Comparison of ENCODE assay signal across 8 cellular contexts in the genomic region with DNA sequence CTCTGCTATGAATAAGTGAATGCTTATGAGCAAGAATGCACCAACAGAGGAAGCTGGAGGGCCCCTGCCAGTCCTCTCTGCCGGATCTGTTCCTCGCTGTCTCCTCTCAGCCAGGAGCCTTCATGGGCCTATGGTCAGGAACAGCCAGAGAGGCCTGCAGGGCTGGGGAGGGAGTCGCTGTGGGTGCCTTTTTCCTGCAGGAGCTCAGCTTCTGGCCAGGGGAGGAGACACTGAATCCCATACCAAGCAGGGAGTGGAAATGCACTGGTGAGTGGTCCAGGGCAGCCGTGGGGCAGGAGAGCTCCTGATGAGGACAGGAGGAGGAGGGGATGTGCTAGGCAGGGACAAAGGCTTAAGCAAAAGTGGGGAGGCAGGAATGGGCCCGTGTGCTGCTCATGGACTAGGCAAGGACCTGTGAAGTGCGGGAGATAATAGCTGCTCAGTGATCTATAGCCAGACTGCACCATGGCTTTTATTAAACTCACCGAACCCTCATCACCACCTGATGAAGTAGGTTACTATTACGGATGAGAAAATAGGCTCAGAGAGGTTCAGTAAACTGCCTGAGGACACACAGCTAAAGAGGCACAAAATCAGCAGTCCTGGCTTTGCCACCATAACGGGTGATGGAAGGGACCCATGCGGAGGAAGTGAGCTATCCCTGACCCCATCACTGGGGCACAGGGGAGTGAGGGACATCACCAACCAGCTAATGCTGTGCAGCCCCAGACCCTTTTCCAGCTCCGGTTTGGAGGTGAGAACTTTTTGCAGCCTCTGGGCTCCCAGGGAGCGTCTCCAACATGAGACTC. TPM values are rescaled to one million over a fixed set of nuclear protein-coding genes. Genes with fewer than 3 reads are reported as not detected.
A peak's percentile ranks its signal among the peaks of the same experiment; 100 is the strongest.
DNase-seq lines count a peak whose midpoint lies in the region; ATAC-seq and TF ChIP-seq lines count a peak whose summit lies in the region.
"Had no signal": no experiment of that assay in that cellular context is flagged by ENCODE, and none has a peak within 500 bp of the region (broad histone marks: within the 10 kb centered on the region; RNA-seq: fewer than 3 reads in every experiment).

No MANE protein-coding gene starts in this region.

- DNase-seq in IMR-90: no peak
- no peak for DNase-seq in nephron progenitor cell
- no peak for DNase-seq in NCI-H446 treated with DMSO at 0.1 percent for 48 hours (lab: John Stamatoyannopoulos, UW)
- DNase-seq in LoVo (ENCODE audit: low spot score): no peak
- DNase-seq: NCI-H146 had no signal

- H3K4me1 ChIP-seq in IMR-90 (ENCODE audit: control insufficient read depth, insufficient read depth, low read length): peaks cover 19% of the 10 kb centered on the region

- peak overlapping the region; percentile 16; the same call in 1 of the 2 replicates for H2BK20ac ChIP-seq in IMR-90 (ENCODE audit: low read depth, low read length)

- H3K23ac ChIP-seq in IMR-90 (ENCODE audit: low read depth, low read length): peak overlapping the region; percentile 63; the same call in 1 of the 2 replicates

- peak overlapping the region; percentile 61 for H2AK5ac ChIP-seq in IMR-90 (ENCODE audit: low read depth, low read length)

- no peaks in the 10 kb centered on the region for H4K20me1 ChIP-seq in IMR-90 (ENCODE audit: insufficient read depth, low read length)

- H3K36me3 Mint-ChIP-seq in brain (no peaks in the 10 kb centered on the region), nephron progenitor cell (ENCODE audit: low read depth) (no peaks in the 10 kb centered on the region)

- 73% methylated on average over 5 of the region's 12 CpGs; no CpG with 5 or more reads in 1 of the 2 experiments for WGBS in IMR-90 (ENCODE audit: extremely low coverage in 2 of 2, insufficient read length in 1 of 2), 2 experiments

- CTCF ChIA-PET in IMR-90 (lab: Yijun Ruan, JAX): interaction anchor here (0.6 to 1.4 kb wide), 3 partner anchors 75 to 117 kb away, joined by 3 to 8 read pairs (median 4); no protein-coding TSS in a partner anchor

- no peak overlapping the region for H4K5ac ChIP-seq in IMR-90 (ENCODE audit: low read depth, low read length)

- H3K9me3 Mint-ChIP-seq in brain (peaks cover 0 to 4% (median 0%) of the 10 kb centered on the region in 5 experiments), nephron progenitor cell (no peaks in the 10 kb centered on the region)

- H3K9me3 ChIP-seq in IMR-90 (ENCODE audit: control insufficient read depth, insufficient read depth, low read length): no peaks in the 10 kb centered on the region

- TF ChIP-seq RAD21 in IMR-90 (IDR thresholded peaks at IDR 0.05; ENCODE audit: low read length): no peak

- no peaks in the 10 kb centered on the region; the same call in 1 of the 2 replicates for H3K27me3 ChIP-seq in IMR-90 (ENCODE audit: control insufficient read depth, insufficient read depth, low read length)

- H2BK15ac ChIP-seq in IMR-90 (ENCODE audit: low read depth, low read length): peak overlapping the region; percentile 64; the same call in 1 of the 3 replicates

- peak overlapping the region; percentile 59; the same call in 1 of the 2 replicates for H2BK120ac ChIP-seq in IMR-90 (ENCODE audit: low read depth, low read length)

- H3K56ac ChIP-seq in IMR-90 (ENCODE audit: extremely low read depth, insufficient read depth, low read length): no peak overlapping the region

- ATAC-seq in IMR-90 (ENCODE audit: low read depth) (no peak), HG03469 (IDR thresholded peaks at IDR 0.05; ENCODE audit: unreplicated experiment) (no peak)

- peak overlapping the region; percentile 52 for H3K14ac ChIP-seq in IMR-90 (replicated peaks; ENCODE audit: low read depth, low read length)

- in situ Hi-C loops in IMR-90 (cut with MboI; ENCODE audit: low sequenced_read_pairs): loop anchor here (10.0 kb wide), 1 partner anchor 321 kb away; no protein-coding TSS in a partner anchor

- peak overlapping the region; percentile 78 for H3K4ac ChIP-seq in IMR-90 (ENCODE audit: low read depth, low read length)

- POLR2A ChIA-PET in IMR-90 (lab: Charles Lee; ENCODE audit: unreplicated experiment): no interaction called here

- H3K4me3 Mint-ChIP-seq in brain: no peak overlapping the region
- no peak overlapping the region for H3K4me3 Mint-ChIP-seq in nephron progenitor cell

- no peak overlapping the region for H3K18ac ChIP-seq in IMR-90 (ENCODE audit: low read depth, low read length)

- H2AFZ ChIP-seq in IMR-90 (replicated peaks; ENCODE audit: low read length, poor library complexity): peak overlapping the region; percentile 78

- no peak overlapping the region for H3K4me3 ChIP-seq in IMR-90 (ENCODE audit: insufficient read depth, low read depth, low read length)

- BruUV-seq in IMR-90 (replicated peaks; lab: Mats Ljungman, UMichigan): no TSS peak

- H3K27me3 Mint-ChIP-seq in brain (no peaks in the 10 kb centered on the region), nephron progenitor cell (ENCODE audit: low read depth, poor library complexity) (peaks cover 1% of the 10 kb centered on the region)

- no peak overlapping the region for H3K9ac ChIP-seq in IMR-90 (ENCODE audit: low read depth, low read length)

- H3K9me1 ChIP-seq in IMR-90 (ENCODE audit: insufficient read depth, low read length): no peaks in the 10 kb centered on the region

- H3K79me1 ChIP-seq in IMR-90 (ENCODE audit: low read depth in 1 of 2, low read length in 2 of 2): no peaks in the 10 kb centered on the region

- no peak for TF ChIP-seq CTCF in IMR-90 (conservative IDR thresholded peaks at IDR 0.05; ENCODE audit: low read depth, low read length)
- TF ChIP-seq CTCF in brain (conservative IDR thresholded peaks at IDR 0.05): no peak
- TF ChIP-seq CTCF in nephron progenitor cell (IDR thresholded peaks at IDR 0.05): no peak

- no peak for TF ChIP-seq POLR2A in IMR-90 (IDR thresholded peaks at IDR 0.05; ENCODE audit: low read depth, low read length)

- no peak overlapping the region for H3K27ac ChIP-seq in IMR-90 (ENCODE audit: insufficient read depth, low read length)
- H3K27ac ChIP-seq: HL-60 had no signal

- peak overlapping the region; percentile 32 for H4K91ac ChIP-seq in IMR-90 (ENCODE audit: insufficient read depth, low read depth, low read length)

- H3K4me2 ChIP-seq in IMR-90 (ENCODE audit: low read depth, low read length): no peak overlapping the region

- peak overlapping the region in 1 of 2 experiments; percentile 80; a peak in 2 of 4 replicates for H4K8ac ChIP-seq in IMR-90 (ENCODE audit: low read depth in 2 of 2, low read length in 2 of 2)

- H3K27ac Mint-ChIP-seq in brain (peak overlapping the region in 3 of 5 experiments; percentile 88 to 95 (median 93)), nephron progenitor cell (peak overlapping the region; percentile 57)

- H3K36me3 ChIP-seq in IMR-90 (ENCODE audit: control insufficient read depth, insufficient read depth, low read length): no peaks in the 10 kb centered on the region

- dilution Hi-C loops in IMR-90 (cut with HindIII; ENCODE audit: low sequenced_read_pairs, unreplicated experiment): no loop called here

- intact Hi-C loops in IMR-90 (cut with micrococcal nuclease): loop anchor here (5.0 kb wide), 3 partner anchors 74 to 304 kb away; partner anchors contain the start of gene MMP11

- peaks cover 55% of the 10 kb centered on the region for H3K4me1 Mint-ChIP-seq in brain
- H3K4me1 Mint-ChIP-seq in nephron progenitor cell: peaks cover 65% of the 10 kb centered on the region

- no peak overlapping the region for H2BK5ac ChIP-seq in IMR-90 (ENCODE audit: low read depth, low read length, poor library complexity, severe bottlenecking)

- peak overlapping the region; percentile 69 for H2AK9ac ChIP-seq in IMR-90 (replicated peaks; ENCODE audit: low read depth, low read length, poor library complexity)

TF ChIP-seq in IMR-90, 13 proteins besides CTCF, POLR2A, EP300 and RAD21 (continues in another document):
- TF ChIP-seq FOS (IDR thresholded peaks at IDR 0.05; ENCODE audit: low read depth, low read length) (no peak), SMC3 (IDR thresholded peaks at IDR 0.05; ENCODE audit: low read depth, low read length) (no peak), MAZ (IDR thresholded peaks at IDR 0.05; ENCODE audit: borderline replicate concordance, low read depth, low read length) (no peak), RFX5 (IDR thresholded peaks at IDR 0.05; ENCODE audit: low read depth, low read length) (no peak), CHD1 (IDR thresholded peaks at IDR 0.05; ENCODE audit: low read depth, low read length) (no peak), RCOR1 (IDR thresholded peaks at IDR 0.05; ENCODE audit: insufficient replicate concordance, low read length) (no peak)
- TF ChIP-seq, protein P1, sequence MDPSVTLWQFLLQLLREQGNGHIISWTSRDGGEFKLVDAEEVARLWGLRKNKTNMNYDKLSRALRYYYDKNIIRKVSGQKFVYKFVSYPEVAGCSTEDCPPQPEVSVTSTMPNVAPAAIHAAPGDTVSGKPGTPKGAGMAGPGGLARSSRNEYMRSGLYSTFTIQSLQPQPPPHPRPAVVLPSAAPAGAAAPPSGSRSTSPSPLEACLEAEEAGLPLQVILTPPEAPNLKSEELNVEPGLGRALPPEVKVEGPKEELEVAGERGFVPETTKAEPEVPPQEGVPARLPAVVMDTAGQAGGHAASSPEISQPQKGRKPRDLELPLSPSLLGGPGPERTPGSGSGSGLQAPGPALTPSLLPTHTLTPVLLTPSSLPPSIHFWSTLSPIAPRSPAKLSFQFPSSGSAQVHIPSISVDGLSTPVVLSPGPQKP (IDR thresholded peaks at IDR 0.05; ENCODE audit: borderline replicate concordance, low read depth, low read length): no peak

RNA-seq across cellular contexts. Expression of gene DERL3, which starts 7.1 kb away (rescaled TPM):
- total RNA-seq in IMR-90 (2012; rRNA removed): under 0.01 and 0.18 TPM in 2 replicates
- polyA plus RNA-seq in IMR-90 (2012; rRNA removed): 0.50 and 0.62 TPM in 2 replicates
- 0.41 and 0.49 TPM in 2 replicates for polyA plus RNA-seq in IMR-90 (2012; cell fraction: cytosol; rRNA removed)
- polyA plus RNA-seq in IMR-90 (2012; cell fraction: nucleus; rRNA removed; ENCODE audit: low replicate concordance): 0.96 and 2.2 TPM in 2 replicates
- 3.1 TPM for polyA plus RNA-seq in brain (ENCODE audit: insufficient read depth, low read depth, low replicate concordance)

RNA-seq across cellular contexts. Expression of gene SLC2A11, which starts 11.8 kb away (rescaled TPM):
- 2.8 and 3.2 TPM in 2 replicates for total RNA-seq in IMR-90 (2012; rRNA removed)
- polyA plus RNA-seq in IMR-90 (2012; rRNA removed) (6.6 and 8.7 TPM in 2 replicates), brain (ENCODE audit: insufficient read depth, low read depth, low replicate concordance) (21.1 TPM)
- 7.6 and 10.2 TPM in 2 replicates for polyA plus RNA-seq in IMR-90 (2012; cell fraction: cytosol; rRNA removed)
- polyA plus RNA-seq in IMR-90 (2012; cell fraction: nucleus; rRNA removed; ENCODE audit: low replicate concordance): 38.2 and 42.7 TPM in 2 replicates

RNA-seq across cellular contexts. Expression of gene MIF, which starts 48.3 kb away (rescaled TPM):
- total RNA-seq in IMR-90 (2012; rRNA removed): 123 and 125 TPM in 2 replicates
- polyA plus RNA-seq in IMR-90 (2012; rRNA removed) (530 and 798 TPM in 2 replicates), brain (ENCODE audit: insufficient read depth, low read depth, low replicate concordance) (583 TPM)
- 412 and 1,658 TPM in 2 replicates for polyA plus RNA-seq in IMR-90 (2012; cell fraction: cytosol; rRNA removed)
- polyA plus RNA-seq in IMR-90 (2012; cell fraction: nucleus; rRNA removed; ENCODE audit: low replicate concordance): 299 and 621 TPM in 2 replicates

RNA-seq across cellular contexts. Expression of gene SMARCB1, which starts 59.1 kb away (rescaled TPM):
- total RNA-seq in IMR-90 (2012; rRNA removed): 97.5 and 110 TPM in 2 replicates
- 157 and 159 TPM in 2 replicates for polyA plus RNA-seq in IMR-90 (2012; rRNA removed)
- 143 and 158 TPM in 2 replicates for polyA plus RNA-seq in IMR-90 (2012; cell fraction: cytosol; rRNA removed)
- polyA plus RNA-seq in IMR-90 (2012; cell fraction: nucleus; rRNA removed; ENCODE audit: low replicate concordance): 79.7 and 79.9 TPM in 2 replicates
- 231 TPM for polyA plus RNA-seq in brain (ENCODE audit: insufficient read depth, low read depth, low replicate concordance)
